8 cellular contexts compared by ENCODE assay signal in the genomic region with DNA sequence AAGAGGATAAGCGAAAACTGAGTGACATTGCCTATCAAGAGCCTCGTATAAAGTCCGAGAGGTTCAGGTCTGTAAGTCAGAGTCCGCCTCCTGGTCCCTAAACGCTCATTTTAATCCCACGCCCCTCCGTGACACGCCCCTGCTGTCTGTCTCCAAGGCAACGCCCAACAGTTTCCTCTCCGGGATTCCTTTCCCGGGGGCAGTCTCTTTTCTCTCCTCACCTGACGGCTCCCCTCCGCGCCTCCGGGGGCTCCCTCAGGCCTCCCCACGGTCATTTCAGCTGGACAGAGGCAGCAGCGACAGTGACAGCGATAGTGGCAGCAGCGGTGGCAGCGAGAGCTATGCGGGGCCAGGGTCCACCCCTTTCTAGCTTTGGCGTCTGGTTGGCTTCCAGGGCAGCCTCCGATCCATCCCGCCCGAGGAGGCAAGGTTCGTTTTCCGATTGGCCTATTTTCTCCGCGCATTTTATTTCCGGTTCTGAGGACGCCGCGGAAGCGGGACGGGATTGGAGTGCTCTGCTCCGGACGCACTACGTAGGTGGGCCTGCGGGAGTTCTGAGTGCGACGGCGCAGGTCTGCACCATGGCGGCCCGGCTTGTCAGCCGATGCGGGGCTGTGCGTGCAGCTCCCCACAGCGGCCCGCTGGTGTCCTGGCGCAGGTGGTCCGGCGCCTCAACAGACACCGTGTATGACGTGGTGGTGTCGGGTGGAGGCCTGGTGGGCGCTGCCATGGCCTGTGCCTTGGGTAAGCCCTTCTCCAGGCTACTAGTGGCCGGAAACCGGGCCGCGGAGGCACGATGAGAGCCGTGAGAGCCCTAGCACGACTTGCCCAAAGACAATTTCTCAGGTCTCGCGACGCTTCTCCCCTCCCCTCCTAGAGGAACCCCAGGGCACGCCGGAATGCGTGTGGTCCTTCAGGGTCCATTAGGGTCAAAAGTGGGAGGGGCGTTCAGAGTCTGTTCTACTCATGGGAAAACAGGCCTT. TPM values are rescaled to one million over a fixed set of nuclear protein-coding genes. Genes with fewer than 3 reads are reported as not detected.
DNase-seq lines count a peak whose midpoint lies in the region; ATAC-seq and TF ChIP-seq lines count a peak whose summit lies in the region.

A gene (plus strand): TSS at position 551 of the 983 bp plus-strand sequence. CDS start 31 bp downstream, at position 582.
A gene with protein sequence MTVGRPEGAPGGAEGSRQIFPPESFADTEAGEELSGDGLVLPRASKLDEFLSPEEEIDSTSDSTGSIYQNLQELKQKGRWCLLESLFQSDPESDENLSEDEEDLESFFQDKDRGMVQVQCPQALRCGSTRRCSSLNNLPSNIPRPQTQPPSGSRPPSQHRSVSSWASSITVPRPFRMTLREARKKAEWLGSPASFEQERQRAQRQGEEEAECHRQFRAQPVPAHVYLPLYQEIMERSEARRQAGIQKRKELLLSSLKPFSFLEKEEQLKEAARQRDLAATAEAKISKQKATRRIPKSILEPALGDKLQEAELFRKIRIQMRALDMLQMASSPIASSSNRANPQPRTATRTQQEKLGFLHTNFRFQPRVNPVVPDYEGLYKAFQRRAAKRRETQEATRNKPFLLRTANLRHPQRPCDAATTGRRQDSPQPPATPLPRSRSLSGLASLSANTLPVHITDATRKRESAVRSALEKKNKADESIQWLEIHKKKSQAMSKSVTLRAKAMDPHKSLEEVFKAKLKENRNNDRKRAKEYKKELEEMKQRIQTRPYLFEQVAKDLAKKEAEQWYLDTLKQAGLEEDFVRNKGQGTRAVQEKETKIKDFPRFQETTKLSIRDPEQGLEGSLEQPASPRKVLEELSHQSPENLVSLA (minus strand): TSS at position 343 of the 983 bp plus-strand sequence. CDS start 68 bp downstream, at position 275.

- CTCF ChIA-PET in PC-9 (lab: Charles Lee), result interaction anchor here (0.5 kb wide), 1 partner anchor 814 kb away, joined by 28 read pairs; a partner anchor contains a TSS

- no TSS peak for BruUV-seq in PC-9 (replicated peaks; lab: Mats Ljungman, UMichigan)

- ATAC-seq in GM21619 (IDR thresholded peaks at IDR 0.05; ENCODE audit: unreplicated experiment), result peak; percentile 87

- peak within 1 kb of the TSS; percentile 69 for H3K27ac ChIP-seq in PC-9
- peak within 1 kb of the TSS; percentile 90 to 98 (median 96) for H3K27ac ChIP-seq in esophagus muscularis mucosa (replicated peaks in 1 of 4)
- peak within 1 kb of the TSS; percentile 92 for H3K27ac ChIP-seq in muscle layer of duodenum (ENCODE audit: low read length)

- H2AFZ ChIP-seq in PC-9, result peak within 1 kb of the TSS; percentile 89

- H4K20me1 ChIP-seq in PC-9 (ENCODE audit: insufficient read depth), result no peaks in the 10 kb centered on the region

- no peaks in the 10 kb centered on the region for H3K27me3 ChIP-seq in PC-9 (ENCODE audit: insufficient read depth, low read depth)
- H3K27me3 ChIP-seq in esophagus muscularis mucosa, result no peaks in the 10 kb centered on the region
- no peaks in the 10 kb centered on the region for H3K27me3 ChIP-seq in muscle layer of duodenum (ENCODE audit: low read depth, low read length)

- no peak for TF ChIP-seq EP300 in esophagus muscularis mucosa (IDR thresholded peaks at IDR 0.05)

- no peak for TF ChIP-seq CTCF in PC-9 (conservative IDR thresholded peaks at IDR 0.05)
- TF ChIP-seq CTCF in esophagus muscularis mucosa (IDR thresholded peaks at IDR 0.05), result peak in 1 of 3 experiments; percentile 12

- intact Hi-C loops in PC-9 (cut with micrococcal nuclease; ENCODE audit: unreplicated experiment), result loop anchor here (1.0 to 2.0 kb wide), 3 partner anchors 69 to 209 kb away; a partner anchor contains a TSS
- intact Hi-C loops in esophagus muscularis mucosa (cut with DNase I), result loop anchor here (5.0 kb wide), 1 partner anchor 67 kb away; a partner anchor contains a TSS

- H3K36me3 ChIP-seq in PC-9 (ENCODE audit: low read depth) (no peaks in the 10 kb centered on the region), esophagus muscularis mucosa (peaks cover 15 to 36% (median 31%) of the 10 kb centered on the region in 4 donors), muscle layer of duodenum (ENCODE audit: control insufficient read depth in 1 of 2, insufficient read depth in 2 of 2, low read length in 2 of 2) (peaks cover 10 to 28% of the 10 kb centered on the region in 2 donors)

- POLR2A ChIA-PET in PC-9 (lab: Charles Lee; ENCODE audit: unreplicated experiment), result interaction anchor here (0.6 to 0.7 kb wide), 4 partner anchors 14 to 764 kb away, joined by 3 to 7 read pairs (median 4); no protein-coding TSS in a partner anchor

- peaks cover 20% of the 10 kb centered on the region for H3F3A ChIP-seq in PC-9 (ENCODE audit: insufficient read depth, low read depth)

- H3K79me2 ChIP-seq in PC-9 (ENCODE audit: low read depth), result peaks cover 14% of the 10 kb centered on the region; the same call in 1 of the 2 replicates

- H3K4me3 ChIP-seq in Jurkat, Clone E6-1 (ENCODE audit: low read length), result peak within 1 kb of the TSS; percentile 95
- H3K4me3 ChIP-seq in PC-9 (peak within 1 kb of the TSS; percentile 83), esophagus muscularis mucosa (peak within 1 kb of the TSS; percentile 89 to 98 (median 96)), muscle layer of duodenum (ENCODE audit: low read depth in 1 of 2, low read length in 2 of 2) (peak within 1 kb of the TSS; percentile 93 to 98)

- H3K9me2 ChIP-seq in PC-9 (ENCODE audit: insufficient read depth), result no peaks in the 10 kb centered on the region

- DNase-seq in DMS53 treated with DMSO at 0.1 percent for 48 hours (lab: John Stamatoyannopoulos, UW; ENCODE audit: unreplicated experiment) (peak; percentile 92), PC-9 (peak; percentile 95 to 96), esophagus muscularis mucosa (ENCODE audit: extremely low spot score) (peak; percentile 98)
- DNase-seq in Jurkat, Clone E6-1 (ENCODE audit: low read depth, low spot score), result peak; percentile 95
- DNase-seq in activated T-cell treated with anti-CD3 and anti-CD28 coated beads, Interleukin-2, amount 50 U/mL, for 48 hours, result peak; percentile 93
- DNase-seq in stimulated activated CD8-positive, alpha-beta memory T cell treated with anti-CD3 and anti-CD28 coated beads, Interleukin-7, amount 100 ng/mL, for 4 hours (ENCODE audit: low read depth in 2 of 2), result peak; percentile 77 to 78

- H3K9me3 ChIP-seq in PC-9 (ENCODE audit: insufficient read depth, low read depth) (no peaks in the 10 kb centered on the region), esophagus muscularis mucosa (no peaks in the 10 kb centered on the region), muscle layer of duodenum (ENCODE audit: control insufficient read depth in 1 of 2, low read length in 2 of 2) (no peaks in the 10 kb centered on the region)

- TF ChIP-seq POLR2A in esophagus muscularis mucosa (IDR thresholded peaks at IDR 0.05; ENCODE audit: low read depth), result no peak

- H3K4me1 ChIP-seq in PC-9 (replicated peaks; ENCODE audit: insufficient read depth) (peaks cover 6% of the 10 kb centered on the region; the same call in 1 of the 2 replicates), esophagus muscularis mucosa (peaks cover 15 to 31% (median 24%) of the 10 kb centered on the region in 4 donors), muscle layer of duodenum (ENCODE audit: control insufficient read depth in 1 of 2, insufficient read depth in 2 of 2, low read length in 2 of 2) (peaks cover 0 to 8% of the 10 kb centered on the region in 2 donors)

- WGBS in esophagus muscularis mucosa, result under 1% methylated on average over 41 of the region's 70 CpGs

- H3K4me2 ChIP-seq in PC-9, result peak within 1 kb of the TSS; percentile 72

RNA-seq across cellular contexts. Expression of the first gene that starts in this region (rescaled TPM):
- 31.1 TPM for polyA plus RNA-seq in Jurkat, Clone E6-1 (2012; ENCODE audit: insufficient read depth, insufficient read length)
- total RNA-seq in PC-9 (2021) (25.4 and 25.7 TPM in 2 replicates), esophagus muscularis mucosa (10 to 100 TPM; 21.5 to 52.0 (median 30.6) TPM)

RNA-seq across cellular contexts. Expression of the second gene that starts in this region (rescaled TPM):
- polyA plus RNA-seq in Jurkat, Clone E6-1 (2012; ENCODE audit: insufficient read depth, insufficient read length), result 3.7 TPM
- total RNA-seq in PC-9 (2021), result 1.6 TPM in 2 replicates
- total RNA-seq in esophagus muscularis mucosa, result 1 to 10 TPM; 4.2 to 5.5 (median 4.6) TPM

Comparison
In these comparisons a context has a peak if more than half of its experiments do, and no peak if none do; other contexts are left out.
1. Peak in every context shown above with its lines: DNase-seq, ATAC-seq, H3K4me3 ChIP-seq and H3K27ac ChIP-seq.